In the genomic region with DNA sequence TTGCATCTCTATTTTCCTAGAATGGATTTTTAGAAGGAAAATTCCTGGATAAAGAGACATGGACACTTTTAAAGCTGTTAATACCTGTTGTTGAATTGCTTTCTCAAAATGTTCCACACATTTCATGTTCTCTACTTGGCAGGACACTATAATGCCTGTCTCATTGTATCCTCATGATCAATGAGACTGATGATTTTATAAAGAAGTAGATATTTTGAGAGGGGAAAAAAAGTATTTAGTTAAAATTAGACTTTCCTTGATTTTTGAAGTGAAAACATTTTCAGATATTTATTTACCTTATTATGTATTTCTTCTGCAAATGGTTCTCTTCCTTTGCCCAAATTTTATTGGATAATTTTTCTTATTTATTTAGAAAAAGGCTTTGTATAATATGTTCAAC, we compare ENCODE assay signal across 5 cellular contexts.
"Had no signal": no experiment of that assay in that cellular context is flagged by ENCODE, and none has a peak within 500 bp of the region (broad histone marks: within the 10 kb centered on the region; RNA-seq: fewer than 3 reads in every experiment).

No MANE protein-coding gene starts in this region.

- FAIRE-seq: HepG2, HTR-8/SVneo, K562 had no signal

- DNase-seq: IMR-90 had no signal

- H3K27ac ChIP-seq: HL-60 had no signal

- H3K4me3 ChIP-seq: K562 had no signal
